In the genomic region with DNA sequence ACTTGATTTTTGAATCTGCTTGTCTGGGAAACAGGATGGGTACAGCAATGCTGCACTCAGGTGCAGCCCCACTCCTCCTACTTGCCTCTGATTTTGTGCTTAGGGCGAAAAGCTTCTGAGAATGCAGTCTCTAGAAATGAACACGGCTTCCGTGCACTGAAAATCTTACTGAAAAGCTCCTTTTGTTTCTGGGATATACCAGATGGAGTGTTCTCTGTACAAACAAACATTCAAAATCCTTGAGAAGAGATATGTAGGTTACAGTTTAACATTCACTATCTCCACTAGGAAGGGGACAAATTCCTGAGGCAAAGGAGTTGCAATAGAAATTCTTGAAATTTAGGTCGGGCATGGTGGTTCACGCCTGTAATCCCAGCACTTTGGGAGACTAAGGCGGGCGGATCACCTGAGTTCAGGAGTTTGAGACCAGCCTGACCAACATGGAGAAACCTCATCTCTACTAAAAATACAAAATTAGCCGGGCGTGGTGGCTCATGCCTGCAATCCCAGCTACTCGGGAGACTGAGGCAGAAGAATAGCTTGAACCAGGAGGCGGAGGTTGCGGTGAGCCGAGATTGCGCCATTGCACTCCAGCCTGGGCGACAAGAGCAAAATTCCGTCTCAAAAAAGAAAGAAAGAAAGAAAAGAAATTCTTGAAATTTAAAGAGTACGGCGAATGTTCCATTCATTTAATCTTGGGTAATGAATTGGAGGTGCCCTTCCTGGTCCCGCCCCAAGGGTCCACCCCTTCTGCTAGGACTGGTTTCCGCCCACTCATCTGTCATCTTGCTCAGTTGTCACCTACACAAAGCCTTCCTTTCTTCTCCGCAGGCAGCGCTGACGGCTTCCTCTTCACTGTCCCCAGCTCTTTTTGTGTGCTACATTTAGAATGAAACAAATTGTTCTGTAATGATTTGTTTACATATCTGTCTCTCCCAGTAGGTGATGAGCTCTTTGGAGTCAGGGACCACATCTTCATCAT, we compare ENCODE assay signal across 8 cellular contexts.
A peak's percentile ranks its signal among the peaks of the same experiment; 100 is the strongest.
DNase-seq lines count a peak whose midpoint lies in the region; ATAC-seq and TF ChIP-seq lines count a peak whose summit lies in the region.

No MANE protein-coding gene starts in this region.

- H3K27me3 ChIP-seq in dorsolateral prefrontal cortex = no peaks in the 10 kb centered on the region

- H3K36me3 Mint-ChIP-seq in neural crest cell (ENCODE audit: low read depth) = no peaks in the 10 kb centered on the region

- TF ChIP-seq CTCF in dorsolateral prefrontal cortex (IDR thresholded peaks at IDR 0.05 in 54 of 56, conservative IDR thresholded peaks at IDR 0.05 in 2 of 56; ENCODE audit: low read depth in 1 of 56, partially characterized antibody in 56 of 56) = peak in 9 of 56 donors; percentile 6 to 35 (median 16)
- no peak for TF ChIP-seq CTCF in neural crest cell (conservative IDR thresholded peaks at IDR 0.05)
- TF ChIP-seq CTCF in coronary artery (IDR thresholded peaks at IDR 0.05) = no peak

- ATAC-seq in HG02870 (IDR thresholded peaks at IDR 0.05; ENCODE audit: unreplicated experiment) (peak; percentile 53), HG03135 (IDR thresholded peaks at IDR 0.05; ENCODE audit: unreplicated experiment) (no peak)

- H3K9me3 Mint-ChIP-seq in neural crest cell = no peaks in the 10 kb centered on the region

- H3K27ac ChIP-seq in dorsolateral prefrontal cortex (peak overlapping the region; percentile 42 to 99 (median 94)), coronary artery (no peak overlapping the region)

- intact Hi-C loops in dorsolateral prefrontal cortex (cut with DNase I) = loop anchor here (5.0 kb wide), 2 partner anchors 89 to 174 kb away; partner anchors contain the start of gene RTTN (in 2 of the 2)

- H3K4me1 Mint-ChIP-seq in neural crest cell = peaks cover 62% of the 10 kb centered on the region

- peak; percentile 86 for DNase-seq in NCI-H2227 (lab: John Stamatoyannopoulos, UW; ENCODE audit: unreplicated experiment)
- DNase-seq in dorsolateral prefrontal cortex = peak; percentile 6 to 88 (median 82)
- DNase-seq in neural crest cell (ENCODE audit: low read depth, low spot score) = peak; percentile 42
- DNase-seq in GM19238 (ENCODE audit: insufficient read length, low spot score) = no peak
- DNase-seq in coronary artery (ENCODE audit: low spot score) = no peak
- DNase-seq in activated CD8-positive, alpha-beta memory T cell treated with anti-CD3 and anti-CD28 coated beads, Interleukin-2, amount 50 U/mL, for 4 hours = no peak

- peak overlapping the region; percentile 52 for H3K4me3 Mint-ChIP-seq in neural crest cell

- peak overlapping the region; percentile 94 for H3K27ac Mint-ChIP-seq in neural crest cell (ENCODE audit: unreplicated experiment)

- H3K27me3 Mint-ChIP-seq in neural crest cell (ENCODE audit: low read depth) = no peaks in the 10 kb centered on the region

- H3K4me3 ChIP-seq in dorsolateral prefrontal cortex = peak overlapping the region in 49 of 59 donors; percentile 5 to 58 (median 35)
- no peak overlapping the region for H3K4me3 ChIP-seq in coronary artery

Comparison
In these comparisons a context has a peak if more than half of its experiments do, and no peak if none do; other contexts are left out.
1. DNase-seq: peak in NCI-H2227 (single experiment), dorsolateral prefrontal cortex (10 of 10) and neural crest cell (single experiment); none in GM19238 (single experiment), coronary artery (single experiment) and activated CD8-positive, alpha-beta memory T cell treated with anti-CD3 and anti-CD28 coated beads, Interleukin-2, amount 50 U/mL, for 4 hours (single experiment).
2. H3K27ac ChIP-seq: peak in dorsolateral prefrontal cortex (59 of 59); none in coronary artery (0 of 2).